Comparison of ENCODE assay signal across 1 cellular context in the genomic region with DNA sequence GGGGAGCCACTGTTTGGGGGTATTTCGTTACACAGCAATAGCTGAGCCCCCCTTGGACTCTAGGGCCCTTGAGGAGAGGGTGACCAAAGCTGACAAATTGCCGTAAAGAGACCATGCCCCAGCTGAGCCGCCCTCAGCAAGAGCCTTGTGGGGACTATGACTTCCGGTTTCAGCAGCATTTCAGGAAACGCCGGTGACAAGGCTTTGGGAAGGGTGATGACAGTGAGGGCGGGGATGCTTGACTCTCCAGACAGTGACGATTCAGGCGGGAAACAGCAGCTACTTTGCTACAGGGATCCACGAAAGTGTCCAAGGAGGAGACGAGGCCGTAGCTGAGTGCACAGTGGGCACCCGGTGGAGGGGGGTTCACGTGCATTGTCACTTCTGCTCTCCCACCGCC.
TF ChIP-seq lines count a peak whose summit lies in the region.

No MANE protein-coding gene starts in this region.

TF ChIP-seq in GM23338, 12 proteins besides CTCF, POLR2A, EP300 and RAD21 (continued from another document):
- TF ChIP-seq, protein P1, sequence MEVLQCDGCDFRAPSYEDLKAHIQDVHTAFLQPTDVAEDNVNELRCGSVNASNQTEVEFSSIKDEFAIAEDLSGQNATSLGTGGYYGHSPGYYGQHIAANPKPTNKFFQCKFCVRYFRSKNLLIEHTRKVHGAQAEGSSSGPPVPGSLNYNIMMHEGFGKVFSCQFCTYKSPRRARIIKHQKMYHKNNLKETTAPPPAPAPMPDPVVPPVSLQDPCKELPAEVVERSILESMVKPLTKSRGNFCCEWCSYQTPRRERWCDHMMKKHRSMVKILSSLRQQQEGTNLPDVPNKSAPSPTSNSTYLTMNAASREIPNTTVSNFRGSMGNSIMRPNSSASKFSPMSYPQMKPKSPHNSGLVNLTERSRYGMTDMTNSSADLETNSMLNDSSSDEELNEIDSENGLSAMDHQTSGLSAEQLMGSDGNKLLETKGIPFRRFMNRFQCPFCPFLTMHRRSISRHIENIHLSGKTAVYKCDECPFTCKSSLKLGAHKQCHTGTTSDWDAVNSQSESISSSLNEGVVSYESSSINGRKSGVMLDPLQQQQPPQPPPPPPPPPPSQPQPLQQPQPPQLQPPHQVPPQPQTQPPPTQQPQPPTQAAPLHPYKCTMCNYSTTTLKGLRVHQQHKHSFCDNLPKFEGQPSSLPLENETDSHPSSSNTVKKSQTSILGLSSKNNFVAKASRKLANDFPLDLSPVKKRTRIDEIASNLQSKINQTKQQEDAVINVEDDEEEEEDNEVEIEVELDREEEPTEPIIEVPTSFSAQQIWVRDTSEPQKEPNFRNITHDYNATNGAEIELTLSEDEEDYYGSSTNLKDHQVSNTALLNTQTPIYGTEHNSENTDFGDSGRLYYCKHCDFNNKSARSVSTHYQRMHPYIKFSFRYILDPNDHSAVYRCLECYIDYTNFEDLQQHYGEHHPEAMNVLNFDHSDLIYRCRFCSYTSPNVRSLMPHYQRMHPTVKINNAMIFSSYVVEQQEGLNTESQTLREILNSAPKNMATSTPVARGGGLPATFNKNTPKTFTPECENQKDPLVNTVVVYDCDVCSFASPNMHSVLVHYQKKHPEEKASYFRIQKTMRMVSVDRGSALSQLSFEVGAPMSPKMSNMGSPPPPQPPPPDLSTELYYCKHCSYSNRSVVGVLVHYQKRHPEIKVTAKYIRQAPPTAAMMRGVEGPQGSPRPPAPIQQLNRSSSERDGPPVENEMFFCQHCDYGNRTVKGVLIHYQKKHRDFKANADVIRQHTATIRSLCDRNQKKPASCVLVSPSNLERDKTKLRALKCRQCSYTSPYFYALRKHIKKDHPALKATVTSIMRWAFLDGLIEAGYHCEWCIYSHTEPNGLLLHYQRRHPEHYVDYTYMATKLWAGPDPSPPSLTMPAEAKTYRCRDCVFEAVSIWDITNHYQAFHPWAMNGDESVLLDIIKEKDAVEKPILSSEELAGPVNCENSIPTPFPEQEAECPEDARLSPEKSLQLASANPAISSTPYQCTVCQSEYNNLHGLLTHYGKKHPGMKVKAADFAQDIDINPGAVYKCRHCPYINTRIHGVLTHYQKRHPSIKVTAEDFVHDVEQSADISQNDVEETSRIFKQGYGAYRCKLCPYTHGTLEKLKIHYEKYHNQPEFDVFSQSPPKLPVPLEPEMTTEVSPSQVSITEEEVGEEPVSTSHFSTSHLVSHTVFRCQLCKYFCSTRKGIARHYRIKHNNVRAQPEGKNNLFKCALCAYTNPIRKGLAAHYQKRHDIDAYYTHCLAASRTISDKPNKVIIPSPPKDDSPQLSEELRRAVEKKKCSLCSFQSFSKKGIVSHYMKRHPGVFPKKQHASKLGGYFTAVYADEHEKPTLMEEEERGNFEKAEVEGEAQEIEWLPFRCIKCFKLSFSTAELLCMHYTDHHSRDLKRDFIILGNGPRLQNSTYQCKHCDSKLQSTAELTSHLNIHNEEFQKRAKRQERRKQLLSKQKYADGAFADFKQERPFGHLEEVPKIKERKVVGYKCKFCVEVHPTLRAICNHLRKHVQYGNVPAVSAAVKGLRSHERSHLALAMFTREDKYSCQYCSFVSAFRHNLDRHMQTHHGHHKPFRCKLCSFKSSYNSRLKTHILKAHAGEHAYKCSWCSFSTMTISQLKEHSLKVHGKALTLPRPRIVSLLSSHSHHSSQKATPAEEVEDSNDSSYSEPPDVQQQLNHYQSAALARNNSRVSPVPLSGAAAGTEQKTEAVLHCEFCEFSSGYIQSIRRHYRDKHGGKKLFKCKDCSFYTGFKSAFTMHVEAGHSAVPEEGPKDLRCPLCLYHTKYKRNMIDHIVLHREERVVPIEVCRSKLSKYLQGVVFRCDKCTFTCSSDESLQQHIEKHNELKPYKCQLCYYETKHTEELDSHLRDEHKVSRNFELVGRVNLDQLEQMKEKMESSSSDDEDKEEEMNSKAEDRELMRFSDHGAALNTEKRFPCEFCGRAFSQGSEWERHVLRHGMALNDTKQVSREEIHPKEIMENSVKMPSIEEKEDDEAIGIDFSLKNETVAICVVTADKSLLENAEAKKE (CRISPR knock-in tag; IDR thresholded peaks at IDR 0.05): no peak
- TF ChIP-seq NANOG (IDR thresholded peaks at IDR 0.05; ENCODE audit: borderline replicate concordance) (no peak), POLR2AphosphoS5 (IDR thresholded peaks at IDR 0.05; ENCODE audit: low read depth) (no peak)
